22 cellular contexts compared by ENCODE assay signal in the genomic region with DNA sequence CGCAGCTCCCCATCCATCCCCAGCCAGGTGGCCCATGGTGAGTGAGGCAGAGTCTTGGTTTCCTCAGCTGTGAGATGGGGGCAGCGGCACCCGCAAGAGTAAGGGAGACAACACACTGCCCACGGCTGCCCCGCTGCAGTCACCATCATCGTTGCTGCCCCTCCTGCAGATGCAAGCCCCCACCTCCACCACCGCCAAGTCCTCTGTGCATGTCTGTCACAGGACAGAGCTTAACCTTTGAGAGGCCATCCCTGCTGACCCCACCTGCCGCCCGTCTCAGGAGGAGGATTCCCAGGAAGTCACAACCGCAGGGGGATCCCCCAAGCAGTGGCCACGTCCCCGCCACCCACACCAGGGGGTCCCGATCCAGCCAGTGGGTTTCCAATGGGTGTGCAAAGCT.
"Had no signal": no experiment of that assay in that cellular context is flagged by ENCODE, and none has a peak within 500 bp of the region (broad histone marks: within the 10 kb centered on the region; RNA-seq: fewer than 3 reads in every experiment).

No MANE protein-coding gene starts in this region.

- ATAC-seq: activated CD4-positive, CD25-positive, alpha-beta regulatory T cell treated with anti-CD3 and anti-CD28 coated beads, Interleukin-2, amount 50 U/mL, for 24 hours; activated CD8-positive, alpha-beta T cell treated with anti-CD3 and anti-CD28 coated beads, Interleukin-2, amount 10 ng/mL, durations not matched to agents 7 days and 5 days; foreskin keratinocyte; T-helper 17 cell had no signal

- H3K27ac ChIP-seq: brain microvascular endothelial cell, foreskin keratinocyte, stomach, suprapubic skin, transverse colon, uterus had no signal

- DNase-seq: activated CD4-positive, alpha-beta T cell treated with anti-CD3 and anti-CD28 coated beads, Interleukin-2, amount 10 ng/mL, durations not matched to agents 24 days and 14 days; activated CD8-positive, alpha-beta T cell treated with anti-CD3 and anti-CD28 coated beads, Interleukin-2, amount 10 ng/mL, durations not matched to agents 7 days and 5 days; activated gamma-delta T cell; aorta; brain microvascular endothelial cell; central memory CD4-positive, alpha-beta T cell; dermis blood vessel endothelial cell; effector CD8-positive, alpha-beta T cell; foreskin keratinocyte; immature natural killer cell; nephron progenitor cell; retina; stimulated activated CD4-positive, alpha-beta T cell treated with anti-CD3 and anti-CD28 coated beads, Interleukin-12 subunit alpha, Interleukin-12 subunit beta, amount 100 ng/mL, for 4 hours; stimulated activated CD4-positive, alpha-beta T cell treated with anti-CD3 and anti-CD28 coated beads, Interleukin-4, amount 100 ng/mL, for 4 hours; stomach; T-helper 17 cell; transverse colon; uterus had no signal

- H3K9me3 ChIP-seq: stomach, suprapubic skin, transverse colon, uterus had no signal

- H3K27me3 ChIP-seq: brain microvascular endothelial cell, foreskin keratinocyte, stomach, suprapubic skin, transverse colon, uterus had no signal

- H3K27ac Mint-ChIP-seq: activated CD4-positive, alpha-beta T cell treated with anti-CD3 and anti-CD28 coated beads, Interleukin-2, amount 10 ng/mL, durations not matched to agents 24 days and 14 days; activated CD8-positive, alpha-beta T cell treated with anti-CD3 and anti-CD28 coated beads, Interleukin-2, amount 10 ng/mL, durations not matched to agents 7 days and 5 days; activated naive CD4-positive, alpha-beta T cell treated with anti-CD3 and anti-CD28 coated beads, Interleukin-2, amount 50 U/mL, for 24 hours; activated T-helper 1 cell treated with anti-CD3 and anti-CD28 coated beads, Interleukin-12 subunit alpha, Interleukin-12 subunit beta, Interleukin-2, Interleukin-4 antibody, amounts not matched to agents 30 ng/mL and 10 ng/mL and 1 ng/mL, durations not matched to agents 14 hours and 24 hours and 36 hours; immature natural killer cell; nephron progenitor cell had no signal

- H3K4me1 ChIP-seq: transverse colon, uterus had no signal

- H3K4me3 ChIP-seq: stomach, suprapubic skin, transverse colon, uterus had no signal

- H3K9me3 Mint-ChIP-seq: activated CD4-positive, alpha-beta T cell treated with anti-CD3 and anti-CD28 coated beads, Interleukin-2, amount 10 ng/mL, durations not matched to agents 24 days and 14 days; activated naive CD4-positive, alpha-beta T cell treated with anti-CD3 and anti-CD28 coated beads, Interleukin-2, amount 50 U/mL, for 24 hours; activated T-helper 1 cell treated with anti-CD3 and anti-CD28 coated beads, Interleukin-12 subunit alpha, Interleukin-12 subunit beta, Interleukin-2, Interleukin-4 antibody, amounts not matched to agents 30 ng/mL and 10 ng/mL and 1 ng/mL, durations not matched to agents 14 hours and 24 hours and 36 hours; immature natural killer cell; nephron progenitor cell had no signal

- H3K4me1 Mint-ChIP-seq: activated CD4-positive, alpha-beta T cell treated with anti-CD3 and anti-CD28 coated beads, Interleukin-2, amount 10 ng/mL, durations not matched to agents 24 days and 14 days; activated naive CD4-positive, alpha-beta T cell treated with anti-CD3 and anti-CD28 coated beads, Interleukin-2, amount 50 U/mL, for 24 hours; immature natural killer cell had no signal

- H3K36me3 Mint-ChIP-seq: immature natural killer cell had no signal

- H3K4me3 Mint-ChIP-seq: activated CD4-positive, alpha-beta T cell treated with anti-CD3 and anti-CD28 coated beads, Interleukin-2, amount 10 ng/mL, durations not matched to agents 24 days and 14 days; activated CD8-positive, alpha-beta T cell treated with anti-CD3 and anti-CD28 coated beads, Interleukin-2, amount 10 ng/mL, durations not matched to agents 7 days and 5 days; activated naive CD4-positive, alpha-beta T cell treated with anti-CD3 and anti-CD28 coated beads, Interleukin-2, amount 50 U/mL, for 24 hours; activated T-helper 1 cell treated with anti-CD3 and anti-CD28 coated beads, Interleukin-12 subunit alpha, Interleukin-12 subunit beta, Interleukin-2, Interleukin-4 antibody, amounts not matched to agents 30 ng/mL and 10 ng/mL and 1 ng/mL, durations not matched to agents 14 hours and 24 hours and 36 hours; immature natural killer cell; nephron progenitor cell; T-helper 17 cell had no signal

- H3K27me3 Mint-ChIP-seq: activated CD4-positive, alpha-beta T cell treated with anti-CD3 and anti-CD28 coated beads, Interleukin-2, amount 10 ng/mL, durations not matched to agents 24 days and 14 days; activated naive CD4-positive, alpha-beta T cell treated with anti-CD3 and anti-CD28 coated beads, Interleukin-2, amount 50 U/mL, for 24 hours; T-helper 17 cell had no signal

- H3K36me3 ChIP-seq: brain microvascular endothelial cell, stomach, suprapubic skin, transverse colon, uterus had no signal
